In the genomic region with DNA sequence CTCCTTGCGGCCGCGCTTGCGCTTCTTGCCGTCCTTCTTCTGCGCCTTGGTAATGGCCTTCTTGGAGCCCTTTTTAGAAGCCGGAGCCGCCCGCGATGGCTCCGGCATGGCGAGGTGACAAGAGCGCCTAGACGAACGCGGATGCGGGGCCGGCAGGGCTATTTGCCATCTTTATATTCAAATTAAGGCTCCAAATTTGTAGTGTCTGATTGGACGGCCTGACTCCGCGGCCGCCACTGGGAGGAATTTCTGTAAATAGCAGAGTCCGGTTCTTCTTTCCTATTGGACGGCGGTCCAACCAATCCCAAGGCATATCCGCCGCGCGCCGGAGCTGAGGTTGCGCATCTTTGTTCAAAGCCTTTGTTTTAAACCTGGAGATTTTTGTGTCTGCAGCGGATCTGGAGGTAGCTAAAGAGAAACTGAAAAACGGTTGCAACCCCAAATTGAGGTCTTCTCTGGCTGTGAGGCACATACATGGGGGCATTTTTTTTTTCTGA, we compare ENCODE assay signal across 8 cellular contexts. TPM values are rescaled to one million over a fixed set of nuclear protein-coding genes. Genes with fewer than 3 reads are reported as not detected.
DNase-seq lines count a peak whose midpoint lies in the region; ATAC-seq, FAIRE-seq and TF ChIP-seq lines count a peak whose summit lies in the region.

No MANE protein-coding gene starts in this region.

- H3K4me3 Mint-ChIP-seq in activated naive CD4-positive, alpha-beta T cell treated with anti-CD3 and anti-CD28 coated beads for 36 hours: peak overlapping the region; percentile 91

- H3K4me3 ChIP-seq in Panc1 (ENCODE audit: low read depth in 2 of 2, low read length in 2 of 2) (peak overlapping the region; percentile 42 to 54), upper lobe of left lung (peak overlapping the region in 3 of 4 donors; percentile 8 to 29 (median 22))

- in situ Hi-C loops in Panc1 (cut with HindIII; ENCODE audit: low pct_unique_long_range_greater_than_20kb, low sequenced_read_pairs): no loop called here

- H3K36me3 ChIP-seq in Panc1 (ENCODE audit: control insufficient read depth, insufficient read depth, low read length) (no peaks in the 10 kb centered on the region), upper lobe of left lung (no peaks in the 10 kb centered on the region)

- intact Hi-C loops in Panc1 (cut with micrococcal nuclease; ENCODE audit: unreplicated experiment): no loop called here
- intact Hi-C loops in activated naive CD4-positive, alpha-beta T cell treated with anti-CD3 and anti-CD28 coated beads for 36 hours (cut with micrococcal nuclease): loop anchor here (2.0 kb wide), 1 partner anchor 252 kb away; no protein-coding TSS in a partner anchor

- peaks cover 8% of the 10 kb centered on the region for H3K27me3 ChIP-seq in Panc1 (ENCODE audit: control insufficient read depth, insufficient read depth, low read length)
- peaks cover 0 to 49% (median 10%) of the 10 kb centered on the region in 4 donors for H3K27me3 ChIP-seq in upper lobe of left lung

- no peaks in the 10 kb centered on the region for H3K9me3 Mint-ChIP-seq in activated naive CD4-positive, alpha-beta T cell treated with anti-CD3 and anti-CD28 coated beads for 36 hours

- no peaks in the 10 kb centered on the region for H3K9me3 ChIP-seq in Panc1 (ENCODE audit: control insufficient read depth, insufficient read depth, low read depth, low read length)
- no peaks in the 10 kb centered on the region for H3K9me3 ChIP-seq in upper lobe of left lung

- WGBS in upper lobe of left lung, 2 donors: 3 to 7% methylated on average over 17 to 33 of the region's 33 CpGs

- POLR2A ChIA-PET in Panc1 (lab: Charles Lee): no interaction called here

- ATAC-seq in HG03439 (IDR thresholded peaks at IDR 0.05; ENCODE audit: unreplicated experiment) (peak; percentile 86), Panc1 (peak; percentile 82), upper lobe of left lung (ENCODE audit: low FRiP score in 2 of 2) (peak; percentile 59 to 93)

- H3K27ac ChIP-seq in Panc1 (ENCODE audit: low read length) (no peak overlapping the region), upper lobe of left lung (no peak overlapping the region)

- CTCF ChIA-PET in Panc1 (lab: Charles Lee): no interaction called here
- CTCF ChIA-PET in activated naive CD4-positive, alpha-beta T cell treated with anti-CD3 and anti-CD28 coated beads for 36 hours (lab: Charles Lee): interaction anchor here (1.1 to 2.3 kb wide), 5 partner anchors 11 to 58 kb away, joined by 3 to 5 read pairs (median 3); partner anchors contain the start of genes RNF187 and TRIM11

- no peak for TF ChIP-seq CTCF in Panc1 (IDR thresholded peaks at IDR 0.05)
- TF ChIP-seq CTCF in upper lobe of left lung (IDR thresholded peaks at IDR 0.05): no peak

- peaks cover 2% of the 10 kb centered on the region for H3K36me3 Mint-ChIP-seq in activated naive CD4-positive, alpha-beta T cell treated with anti-CD3 and anti-CD28 coated beads for 36 hours (ENCODE audit: low read depth)

- peaks cover 6% of the 10 kb centered on the region; the same call in 1 of the 2 replicates for H3K4me1 ChIP-seq in Panc1 (ENCODE audit: control insufficient read depth, insufficient read depth, low read length)
- H3K4me1 ChIP-seq in upper lobe of left lung: peaks cover 4 to 26% (median 14%) of the 10 kb centered on the region in 4 donors

- peaks cover 37% of the 10 kb centered on the region for H3K4me1 Mint-ChIP-seq in activated naive CD4-positive, alpha-beta T cell treated with anti-CD3 and anti-CD28 coated beads for 36 hours (ENCODE audit: low read depth)

- peak; percentile 92 for DNase-seq in AG08395 (ENCODE audit: low spot score)
- peak; percentile 52 for DNase-seq in GM19239 (ENCODE audit: insufficient read length, low spot score)
- DNase-seq in Panc1 (ENCODE audit: low read depth, low spot score): no peak
- peak; percentile 96 for DNase-seq in activated naive CD4-positive, alpha-beta T cell treated with anti-CD3 and anti-CD28 coated beads for 36 hours
- DNase-seq in glomerular visceral epithelial cell (ENCODE audit: extremely low spot score): peak; percentile 24
- peak; percentile 80 for DNase-seq in pons (ENCODE audit: low spot score)
- peak; percentile 52 to 80 for DNase-seq in upper lobe of left lung

- FAIRE-seq in GM19239 (lab: Jason Lieb, UNC): peak; percentile 83

- H3K27me3 Mint-ChIP-seq in activated naive CD4-positive, alpha-beta T cell treated with anti-CD3 and anti-CD28 coated beads for 36 hours (ENCODE audit: low read depth): peaks cover 19% of the 10 kb centered on the region

- H3K27ac Mint-ChIP-seq in activated naive CD4-positive, alpha-beta T cell treated with anti-CD3 and anti-CD28 coated beads for 36 hours: peak overlapping the region; percentile 94

- TF ChIP-seq EP300 in upper lobe of left lung (IDR thresholded peaks at IDR 0.05): no peak

- TF ChIP-seq POLR2A in upper lobe of left lung (IDR thresholded peaks at IDR 0.05): peak in 1 of 4 donors; percentile 12

- no TSS peak for BruUV-seq in Panc1 (replicated peaks; lab: Mats Ljungman, UMichigan)

RNA-seq across cellular contexts. Expression of gene RNF187, which starts 22.6 kb away (rescaled TPM):
- total RNA-seq in Panc1 (2021; ENCODE audit: unreplicated experiment) (143 TPM), upper lobe of left lung (100 to 1,000 TPM in 1 of 6 donors, 10 to 100 TPM in 5; 36.1 to 105 (median 71.2) TPM)
- 261 TPM for polyA plus RNA-seq in Panc1 (2012; ENCODE audit: insufficient read length)
- 100 to 1,000 TPM; 112 to 116 TPM for total RNA-seq in activated naive CD4-positive, alpha-beta T cell treated with anti-CD3 and anti-CD28 coated beads for 36 hours

RNA-seq across cellular contexts. Expression of gene TRIM17, which starts 47.9 kb away (rescaled TPM):
- total RNA-seq in Panc1 (2021; ENCODE audit: unreplicated experiment): 1.2 TPM
- 1.0 TPM for polyA plus RNA-seq in Panc1 (2012; ENCODE audit: insufficient read length)
- total RNA-seq in activated naive CD4-positive, alpha-beta T cell treated with anti-CD3 and anti-CD28 coated beads for 36 hours: 1 to 10 TPM; 1.0 to 1.2 TPM
- 10 to 100 TPM in 1 of 6 donors, 1 to 10 TPM in 5; 1.2 to 21.0 (median 2.4) TPM for total RNA-seq in upper lobe of left lung

RNA-seq across cellular contexts. Expression of gene TRIM11, which starts 57.9 kb away (rescaled TPM):
- total RNA-seq in Panc1 (2021; ENCODE audit: unreplicated experiment): 38.6 TPM
- 32.3 TPM for polyA plus RNA-seq in Panc1 (2012; ENCODE audit: insufficient read length)
- total RNA-seq in activated naive CD4-positive, alpha-beta T cell treated with anti-CD3 and anti-CD28 coated beads for 36 hours: 10 to 100 TPM; 26.0 to 27.5 TPM
- 10 to 100 TPM; 25.7 to 43.0 (median 30.8) TPM for total RNA-seq in upper lobe of left lung
